20 cellular contexts compared by ENCODE assay signal in the genomic region with DNA sequence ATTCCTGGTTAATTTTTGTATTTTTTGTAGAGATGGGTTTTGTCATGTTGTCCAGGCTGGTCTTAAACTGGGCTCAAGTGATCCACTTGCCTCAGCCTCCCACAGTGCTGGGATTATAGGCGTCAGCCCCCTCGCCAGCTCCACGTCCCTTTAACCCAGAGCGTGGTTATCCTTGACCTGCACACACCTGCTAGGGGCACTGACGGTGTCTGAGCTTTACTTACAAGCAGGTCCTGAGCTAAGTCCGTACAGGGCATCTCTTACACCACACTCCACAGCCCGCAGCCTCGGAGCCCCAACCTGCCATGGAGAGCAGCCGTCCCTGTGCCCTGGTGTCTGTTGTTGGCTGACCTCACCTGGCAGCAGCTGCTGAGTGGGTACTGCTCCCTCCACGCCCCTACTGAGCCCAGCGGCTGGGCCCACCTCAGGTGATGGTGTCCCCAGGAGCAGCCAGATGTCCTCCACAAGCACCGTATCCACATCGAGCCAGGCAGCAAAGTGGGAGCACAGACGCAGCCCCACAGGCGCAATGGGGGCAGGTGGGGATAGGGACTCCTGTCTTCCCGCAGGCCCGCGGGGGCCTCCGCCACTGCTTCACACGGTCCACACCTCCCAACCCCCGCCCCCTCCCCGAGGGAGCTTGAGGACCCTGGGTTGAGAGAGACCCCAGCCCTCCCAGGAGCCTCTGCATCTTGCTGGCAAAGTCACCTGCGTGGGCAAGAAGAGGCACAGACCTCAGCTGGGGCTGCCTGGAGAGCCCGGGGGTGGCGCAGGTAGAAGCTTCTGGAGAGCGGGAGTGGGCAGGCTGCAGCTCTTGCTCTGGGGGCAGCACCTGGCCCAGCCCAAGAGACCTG.
"Had no signal": no experiment of that assay in that cellular context is flagged by ENCODE, and none has a peak within 500 bp of the region (broad histone marks: within the 10 kb centered on the region; RNA-seq: fewer than 3 reads in every experiment).

No MANE protein-coding gene starts in this region.

- H3K36me3 Mint-ChIP-seq: immature natural killer cell; stimulated activated effector memory CD8-positive, alpha-beta T cell treated with anti-CD3 and anti-CD28 coated beads, Interleukin-12 subunit alpha, Interleukin-12 subunit beta, amount 100 ng/mL, for 72 hours had no signal

- H3K4me3 ChIP-seq: colonic mucosa had no signal

- H3K36me3 ChIP-seq: colonic mucosa had no signal

- H3K27ac Mint-ChIP-seq: endodermal cell; immature natural killer cell; nephron; stimulated activated effector memory CD8-positive, alpha-beta T cell treated with anti-CD3 and anti-CD28 coated beads, Interleukin-12 subunit alpha, Interleukin-12 subunit beta, amount 100 ng/mL, for 72 hours; stimulated activated naive CD8-positive, alpha-beta T cell treated with anti-CD3 and anti-CD28 coated beads, Interleukin-15, Interleukin-2, amounts not matched to agents 100 ng/mL and 50 ng/mL, for 24 hours had no signal

- H3K4me1 Mint-ChIP-seq: endodermal cell; stimulated activated effector memory CD8-positive, alpha-beta T cell treated with anti-CD3 and anti-CD28 coated beads, Interleukin-12 subunit alpha, Interleukin-12 subunit beta, amount 100 ng/mL, for 72 hours had no signal

- H3K4me1 ChIP-seq: colonic mucosa, foreskin keratinocyte had no signal

- DNase-seq: cerebellar nuclear complex; colonic mucosa; effector CD4-positive, alpha-beta T cell; endodermal cell; erythroblast; foreskin keratinocyte; immature natural killer cell; left colon; left ventricle myocardium superior; mesendoderm; small intestine; stimulated activated CD4-positive, alpha-beta T cell treated with anti-CD3 and anti-CD28 coated beads, Interleukin-4, amount 100 ng/mL, for 1 hour; stimulated activated CD8-positive, alpha-beta memory T cell treated with anti-CD3 and anti-CD28 coated beads, Interleukin-4, amount 100 ng/mL, for 48 hours; trophoblast cell had no signal

- H3K27me3 ChIP-seq: colonic mucosa, foreskin keratinocyte had no signal

- H3K27ac ChIP-seq: colonic mucosa, foreskin keratinocyte had no signal

- FAIRE-seq: endothelial cell of umbilical vein, keratinocyte, small intestine, urothelium cell line had no signal

- H3K9me3 ChIP-seq: colonic mucosa had no signal

- H3K4me3 Mint-ChIP-seq: endodermal cell; immature natural killer cell; nephron; stimulated activated effector memory CD8-positive, alpha-beta T cell treated with anti-CD3 and anti-CD28 coated beads, Interleukin-12 subunit alpha, Interleukin-12 subunit beta, amount 100 ng/mL, for 72 hours; stimulated activated naive CD8-positive, alpha-beta T cell treated with anti-CD3 and anti-CD28 coated beads, Interleukin-15, Interleukin-2, amounts not matched to agents 100 ng/mL and 50 ng/mL, for 24 hours had no signal

- ATAC-seq: foreskin keratinocyte; left colon; left ventricle myocardium superior; stimulated activated effector memory CD8-positive, alpha-beta T cell treated with anti-CD3 and anti-CD28 coated beads, Interleukin-12 subunit alpha, Interleukin-12 subunit beta, amount 100 ng/mL, for 72 hours had no signal

- H3K9me3 Mint-ChIP-seq: endodermal cell; immature natural killer cell; nephron; stimulated activated effector memory CD8-positive, alpha-beta T cell treated with anti-CD3 and anti-CD28 coated beads, Interleukin-12 subunit alpha, Interleukin-12 subunit beta, amount 100 ng/mL, for 72 hours; stimulated activated naive CD8-positive, alpha-beta T cell treated with anti-CD3 and anti-CD28 coated beads, Interleukin-15, Interleukin-2, amounts not matched to agents 100 ng/mL and 50 ng/mL, for 24 hours had no signal
